In the genomic region with DNA sequence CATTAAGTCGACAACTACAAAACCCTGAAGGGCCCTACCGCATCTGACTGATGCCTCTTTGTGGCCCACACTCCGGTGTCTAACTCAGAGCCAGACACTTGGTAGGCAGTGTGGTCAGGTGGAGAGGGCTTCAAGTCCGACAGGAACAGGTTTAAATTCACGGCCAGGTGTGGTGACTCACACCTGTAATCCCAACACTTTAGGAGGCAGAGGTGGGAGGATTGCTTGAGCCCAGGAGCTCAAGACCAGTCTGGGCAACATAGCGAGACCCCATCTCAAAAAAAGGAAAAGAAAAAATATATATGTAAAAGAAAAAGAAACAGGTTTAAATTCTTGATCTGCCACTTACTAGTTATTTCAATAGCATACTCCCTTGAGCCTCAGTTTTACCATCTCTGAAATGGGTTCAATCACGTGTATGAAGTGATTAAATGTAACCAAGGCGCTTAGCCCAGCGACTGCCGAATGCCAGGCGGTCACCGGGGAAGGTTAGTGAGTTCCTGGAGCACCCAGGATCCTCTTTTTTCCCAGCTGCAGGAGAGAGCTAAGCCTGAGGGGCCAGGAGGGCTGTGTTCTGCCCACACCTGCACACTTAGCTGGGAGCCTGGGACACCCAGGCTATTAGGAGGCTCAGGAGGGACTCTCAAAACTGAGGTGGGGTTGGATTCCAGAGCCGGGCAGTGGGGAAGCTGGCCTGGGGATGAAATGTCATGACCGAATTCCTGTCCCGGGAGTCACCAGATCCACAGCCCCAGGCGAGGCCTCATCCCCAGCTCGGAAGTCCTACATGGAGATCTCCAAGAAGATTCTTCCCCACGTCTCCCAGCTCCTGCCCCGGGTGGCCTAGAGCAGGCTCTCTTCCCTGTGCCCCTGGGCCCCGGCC, we compare ENCODE assay signal across 1 cellular context.
A peak's percentile ranks its signal among the peaks of the same experiment; 100 is the strongest.
TF ChIP-seq lines count a peak whose summit lies in the region.

No MANE protein-coding gene starts in this region.

TF ChIP-seq in HCT116, 20 proteins besides CTCF, POLR2A, EP300 and RAD21:
- TF ChIP-seq CEBPB (IDR thresholded peaks at IDR 0.05; ENCODE audit: low read depth) (no peak), SIN3A (IDR thresholded peaks at IDR 0.05; ENCODE audit: low read depth) (no peak), ZFX (IDR thresholded peaks at IDR 0.05) (no peak), JUND (IDR thresholded peaks at IDR 0.05) (no peak), YY1 (IDR thresholded peaks at IDR 0.05; ENCODE audit: extremely low read depth, insufficient replicate concordance, low read depth, low read length) (no peak), EZH2phosphoT487 (IDR thresholded peaks at IDR 0.05; ENCODE audit: borderline replicate concordance) (no peak), ZNF274 (IDR thresholded peaks at IDR 0.05; ENCODE audit: low read depth, low read length) (no peak), ELF1 (IDR thresholded peaks at IDR 0.05; ENCODE audit: borderline replicate concordance, low read depth) (no peak), SP1 (IDR thresholded peaks at IDR 0.05; ENCODE audit: low read depth) (no peak), POLR2AphosphoS5 (IDR thresholded peaks at IDR 0.05; ENCODE audit: low read depth, low read length) (no peak), EGR1 (IDR thresholded peaks at IDR 0.05; ENCODE audit: low read depth) (no peak), CBX3 (IDR thresholded peaks at IDR 0.05; ENCODE audit: low read depth) (0 out of 2 replicates have a peak, but pooled peaks have one; percentile 29)
- TF ChIP-seq, protein P1, sequence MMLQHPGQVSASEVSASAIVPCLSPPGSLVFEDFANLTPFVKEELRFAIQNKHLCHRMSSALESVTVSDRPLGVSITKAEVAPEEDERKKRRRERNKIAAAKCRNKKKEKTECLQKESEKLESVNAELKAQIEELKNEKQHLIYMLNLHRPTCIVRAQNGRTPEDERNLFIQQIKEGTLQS (IDR thresholded peaks at IDR 0.05) = no peak
- TF ChIP-seq, protein P2, sequence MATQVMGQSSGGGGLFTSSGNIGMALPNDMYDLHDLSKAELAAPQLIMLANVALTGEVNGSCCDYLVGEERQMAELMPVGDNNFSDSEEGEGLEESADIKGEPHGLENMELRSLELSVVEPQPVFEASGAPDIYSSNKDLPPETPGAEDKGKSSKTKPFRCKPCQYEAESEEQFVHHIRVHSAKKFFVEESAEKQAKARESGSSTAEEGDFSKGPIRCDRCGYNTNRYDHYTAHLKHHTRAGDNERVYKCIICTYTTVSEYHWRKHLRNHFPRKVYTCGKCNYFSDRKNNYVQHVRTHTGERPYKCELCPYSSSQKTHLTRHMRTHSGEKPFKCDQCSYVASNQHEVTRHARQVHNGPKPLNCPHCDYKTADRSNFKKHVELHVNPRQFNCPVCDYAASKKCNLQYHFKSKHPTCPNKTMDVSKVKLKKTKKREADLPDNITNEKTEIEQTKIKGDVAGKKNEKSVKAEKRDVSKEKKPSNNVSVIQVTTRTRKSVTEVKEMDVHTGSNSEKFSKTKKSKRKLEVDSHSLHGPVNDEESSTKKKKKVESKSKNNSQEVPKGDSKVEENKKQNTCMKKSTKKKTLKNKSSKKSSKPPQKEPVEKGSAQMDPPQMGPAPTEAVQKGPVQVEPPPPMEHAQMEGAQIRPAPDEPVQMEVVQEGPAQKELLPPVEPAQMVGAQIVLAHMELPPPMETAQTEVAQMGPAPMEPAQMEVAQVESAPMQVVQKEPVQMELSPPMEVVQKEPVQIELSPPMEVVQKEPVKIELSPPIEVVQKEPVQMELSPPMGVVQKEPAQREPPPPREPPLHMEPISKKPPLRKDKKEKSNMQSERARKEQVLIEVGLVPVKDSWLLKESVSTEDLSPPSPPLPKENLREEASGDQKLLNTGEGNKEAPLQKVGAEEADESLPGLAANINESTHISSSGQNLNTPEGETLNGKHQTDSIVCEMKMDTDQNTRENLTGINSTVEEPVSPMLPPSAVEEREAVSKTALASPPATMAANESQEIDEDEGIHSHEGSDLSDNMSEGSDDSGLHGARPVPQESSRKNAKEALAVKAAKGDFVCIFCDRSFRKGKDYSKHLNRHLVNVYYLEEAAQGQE (IDR thresholded peaks at IDR 0.05; ENCODE audit: low read depth) = no peak
- TF ChIP-seq, protein P3, sequence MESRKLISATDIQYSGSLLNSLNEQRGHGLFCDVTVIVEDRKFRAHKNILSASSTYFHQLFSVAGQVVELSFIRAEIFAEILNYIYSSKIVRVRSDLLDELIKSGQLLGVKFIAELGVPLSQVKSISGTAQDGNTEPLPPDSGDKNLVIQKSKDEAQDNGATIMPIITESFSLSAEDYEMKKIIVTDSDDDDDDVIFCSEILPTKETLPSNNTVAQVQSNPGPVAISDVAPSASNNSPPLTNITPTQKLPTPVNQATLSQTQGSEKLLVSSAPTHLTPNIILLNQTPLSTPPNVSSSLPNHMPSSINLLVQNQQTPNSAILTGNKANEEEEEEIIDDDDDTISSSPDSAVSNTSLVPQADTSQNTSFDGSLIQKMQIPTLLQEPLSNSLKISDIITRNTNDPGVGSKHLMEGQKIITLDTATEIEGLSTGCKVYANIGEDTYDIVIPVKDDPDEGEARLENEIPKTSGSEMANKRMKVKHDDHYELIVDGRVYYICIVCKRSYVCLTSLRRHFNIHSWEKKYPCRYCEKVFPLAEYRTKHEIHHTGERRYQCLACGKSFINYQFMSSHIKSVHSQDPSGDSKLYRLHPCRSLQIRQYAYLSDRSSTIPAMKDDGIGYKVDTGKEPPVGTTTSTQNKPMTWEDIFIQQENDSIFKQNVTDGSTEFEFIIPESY (IDR thresholded peaks at IDR 0.05; ENCODE audit: extremely low read depth, insufficient replicate concordance, low read length) = no peak
- TF ChIP-seq, protein P4, sequence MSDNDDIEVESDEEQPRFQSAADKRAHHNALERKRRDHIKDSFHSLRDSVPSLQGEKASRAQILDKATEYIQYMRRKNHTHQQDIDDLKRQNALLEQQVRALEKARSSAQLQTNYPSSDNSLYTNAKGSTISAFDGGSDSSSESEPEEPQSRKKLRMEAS (IDR thresholded peaks at IDR 0.05) = peak; percentile 12; the same call in 1 of the 2 replicates
TF ChIP-seq in HCT116: peak in this region for 2.
